8 cellular contexts compared by ENCODE assay signal in genomic region chr7:21253740-21254687, GRCh38.
DNase-seq lines count a peak whose midpoint lies in the region; ATAC-seq and TF ChIP-seq lines count a peak whose summit lies in the region.

No MANE protein-coding gene starts in this region.

- no peaks in the 10 kb centered on the region for H4K20me1 ChIP-seq in DOHH2 (ENCODE audit: control insufficient read depth, insufficient read depth, low read depth, low read length)

- no peak overlapping the region for H3K4me2 ChIP-seq in DOHH2 (ENCODE audit: low read length)

- no peaks in the 10 kb centered on the region for H3K4me1 ChIP-seq in DOHH2 (ENCODE audit: control insufficient read depth, low read length)
- H3K4me1 ChIP-seq in tibial artery = no peaks in the 10 kb centered on the region

- peak; percentile 59 for ATAC-seq in HG02870 (IDR thresholded peaks at IDR 0.05; ENCODE audit: unreplicated experiment)

- H3K36me3 Mint-ChIP-seq in nephron (ENCODE audit: low read depth) = no peaks in the 10 kb centered on the region

- H3K4me3 Mint-ChIP-seq in nephron = no peak overlapping the region

- no peaks in the 10 kb centered on the region for H3F3A ChIP-seq in DOHH2 (ENCODE audit: control insufficient read depth, insufficient read depth)

- no peaks in the 10 kb centered on the region for H3K4me1 Mint-ChIP-seq in nephron

- no peak for TF ChIP-seq POLR2A in erythroblast (IDR thresholded peaks at IDR 0.05; ENCODE audit: low read length)

- H3K27me3 ChIP-seq in DOHH2 (ENCODE audit: control insufficient read depth, low read length) (peaks cover 30% of the 10 kb centered on the region), tibial artery (peaks cover 0 to 29% of the 10 kb centered on the region in 2 donors)

- H3K27ac Mint-ChIP-seq in nephron = no peak overlapping the region

- TF ChIP-seq CTCF in DOHH2 (IDR thresholded peaks at IDR 0.05; ENCODE audit: low read depth, low read length, poor library complexity, severe bottlenecking) = peak; percentile 57
- TF ChIP-seq CTCF in nephron (IDR thresholded peaks at IDR 0.05; ENCODE audit: unreplicated experiment in 3 of 3) = peak; percentile 81 to 83 (median 81)
- TF ChIP-seq CTCF in tibial artery (IDR thresholded peaks at IDR 0.05) = peak in 1 of 2 experiments; percentile 29

- peaks cover 77% of the 10 kb centered on the region for H3K27me3 Mint-ChIP-seq in nephron (ENCODE audit: low read depth)

- H3K36me3 ChIP-seq in DOHH2 (ENCODE audit: control insufficient read depth, low read length) (no peaks in the 10 kb centered on the region), tibial artery (no peaks in the 10 kb centered on the region)

- H3K9me3 Mint-ChIP-seq in nephron = no peaks in the 10 kb centered on the region

- no peak overlapping the region for H3K27ac ChIP-seq in DOHH2 (ENCODE audit: low read depth, low read length)
- no peak overlapping the region for H3K27ac ChIP-seq in tibial artery

- no peaks in the 10 kb centered on the region for H3K9me2 ChIP-seq in DOHH2 (replicated peaks; ENCODE audit: control insufficient read depth, low read length)

- DNase-seq in NCI-H226 (peak; percentile 48), erythroblast (lab: John Stamatoyannopoulos, UW) (peak; percentile 51 to 54), tibial artery (no peak), amniotic stem cell (lab: John Stamatoyannopoulos, UW) (no peak)
- peak; percentile 23 for DNase-seq in activated CD4-positive, alpha-beta T cell treated with anti-CD3 and anti-CD28 coated beads, Interleukin-2, amount 50 U/mL, for 1 hour

- no peaks in the 10 kb centered on the region for H3K79me2 ChIP-seq in DOHH2 (ENCODE audit: control insufficient read depth, low read length)

- H3K9me3 ChIP-seq in DOHH2 (ENCODE audit: control insufficient read depth, insufficient read depth, low read length) (no peaks in the 10 kb centered on the region), tibial artery (no peaks in the 10 kb centered on the region)

- intact Hi-C loops in tibial artery (cut with DNase I; ENCODE audit: low total_unique reads) = no loop called here

- H3K4me3 ChIP-seq in DOHH2 (ENCODE audit: low read length) (no peak overlapping the region), tibial artery (no peak overlapping the region)

Comparison
In these comparisons a context has a peak if more than half of its experiments do, and no peak if none do; other contexts are left out.
1. DNase-seq: peak in NCI-H226 (single experiment), activated CD4-positive, alpha-beta T cell treated with anti-CD3 and anti-CD28 coated beads, Interleukin-2, amount 50 U/mL, for 1 hour (single experiment) and erythroblast (2 of 2); none in tibial artery (0 of 2) and amniotic stem cell (single experiment).